9 cellular contexts compared by ENCODE assay signal in the genomic region with DNA sequence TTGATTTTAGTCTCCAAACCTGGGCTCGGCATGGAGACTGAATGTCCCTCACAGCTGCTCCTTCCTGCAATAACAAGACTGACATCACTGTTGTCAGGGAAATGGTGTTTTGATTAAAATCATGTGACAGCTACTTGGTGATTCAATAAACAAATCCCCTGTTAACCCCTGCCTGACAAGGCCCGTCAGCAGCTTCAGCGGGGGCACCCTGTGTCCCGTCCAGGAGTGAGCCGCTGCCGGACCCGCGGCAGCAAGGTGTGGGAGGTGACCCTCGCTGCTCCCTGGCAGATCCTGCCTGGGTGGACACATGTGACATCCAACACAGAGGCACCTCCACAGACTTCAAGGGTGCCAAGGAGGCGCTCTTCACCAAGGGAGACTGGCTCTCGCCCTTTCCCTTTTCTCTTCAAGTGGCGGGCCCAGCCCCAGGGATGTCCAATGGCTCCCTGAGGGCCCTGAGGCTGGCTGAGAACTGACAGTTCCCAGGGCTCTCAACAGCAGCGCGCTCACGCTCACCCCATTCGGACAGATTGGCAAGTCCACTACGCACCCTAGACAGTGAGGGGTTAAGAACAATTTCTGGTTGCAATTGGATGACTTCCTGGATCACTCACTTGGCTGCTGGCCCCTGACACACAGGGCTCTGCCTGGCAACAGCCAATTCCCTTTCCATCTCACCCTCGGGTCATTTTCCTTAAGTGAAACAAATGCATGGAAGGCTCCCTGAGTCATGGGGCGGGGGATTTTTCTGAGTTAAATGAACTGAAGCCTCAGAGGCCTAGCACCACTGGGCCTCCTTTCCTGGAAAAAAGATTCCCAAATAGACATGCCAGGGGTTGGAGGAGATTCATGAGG. TPM values are rescaled to one million over a fixed set of nuclear protein-coding genes. Genes with fewer than 3 reads are reported as not detected.
DNase-seq lines count a peak whose midpoint lies in the region; TF ChIP-seq lines count a peak whose summit lies in the region.
"Had no signal": no experiment of that assay in that cellular context is flagged by ENCODE, and none has a peak within 500 bp of the region (broad histone marks: within the 10 kb centered on the region; RNA-seq: fewer than 3 reads in every experiment).

No MANE protein-coding gene starts in this region.

- no peaks in the 10 kb centered on the region for H3K36me3 ChIP-seq in kidney epithelial cell (ENCODE audit: control insufficient read depth, insufficient read depth, low read length)

- H3K4me3 ChIP-seq in cardiac fibroblast (replicated peaks in 1 of 2; ENCODE audit: low read depth in 2 of 2, low read length in 2 of 2): peak overlapping the region; percentile 26 to 50
- H3K4me3 ChIP-seq in kidney epithelial cell (ENCODE audit: low read depth, low read length): peak overlapping the region; percentile 30
- peak overlapping the region; percentile 1 to 36 (median 28) for H3K4me3 ChIP-seq in skin epidermis

- no peak for TF ChIP-seq CTCF in cardiac fibroblast (IDR thresholded peaks at IDR 0.05; ENCODE audit: low read depth, low read length)
- no peak for TF ChIP-seq CTCF in kidney epithelial cell (IDR thresholded peaks at IDR 0.05; ENCODE audit: insufficient read depth, low read length, poor library complexity, severe bottlenecking)

- H3K27me3 ChIP-seq in kidney epithelial cell (ENCODE audit: control insufficient read depth, insufficient read depth, low read length): no peaks in the 10 kb centered on the region

- H3K27ac ChIP-seq in skin epidermis: peak overlapping the region; percentile 35 to 99 (median 93)
- H3K27ac ChIP-seq: KMS-11 had no signal

- DNase-seq in ELF-1 (ENCODE audit: low read depth, low spot score) (peak; percentile 66), NCI-H2227 treated with DMSO at 0.1 percent for 48 hours (lab: John Stamatoyannopoulos, UW) (peak; percentile 35), cardiac fibroblast (ENCODE audit: low read depth in 2 of 2) (peak; percentile 99), kidney epithelial cell (ENCODE audit: low read depth) (peak; percentile 97), NCI-H82 (lab: John Stamatoyannopoulos, UW) (no peak), AML-193 (lab: John Stamatoyannopoulos, UW) (no peak)
- no peak for DNase-seq in activated naive CD4-positive, alpha-beta T cell treated with Interleukin-2 at 50 U/mL for 16 hours

RNA-seq across cellular contexts. Expression of gene PPP2R1B, which starts 30.7 kb away (rescaled TPM):
- 27.9 and 34.5 TPM in 2 replicates for total RNA-seq in kidney epithelial cell

Comparison
In these comparisons a context has a peak if more than half of its experiments do, and no peak if none do; other contexts are left out.
1. DNase-seq: peak in ELF-1 (single experiment), NCI-H2227 treated with DMSO at 0.1 percent for 48 hours (single experiment), cardiac fibroblast (2 of 2) and kidney epithelial cell (single experiment); none in NCI-H82 (single experiment), AML-193 (0 of 2) and activated naive CD4-positive, alpha-beta T cell treated with Interleukin-2 at 50 U/mL for 16 hours (single experiment).
2. Peak in every context shown above with its lines, with median percentiles within 50 percentile points of each other: H3K4me3 ChIP-seq.